1 cellular context compared by ENCODE assay signal in genomic region chr9:110220809-110221208, GRCh38.
TF ChIP-seq lines count a peak whose summit lies in the region.

No MANE protein-coding gene starts in this region.

TF ChIP-seq in HepG2, 621 proteins besides CTCF, POLR2A, EP300 and RAD21 (continued from another document and continues in another):
- TF ChIP-seq POGK (CRISPR knock-in tag; conservative IDR thresholded peaks at IDR 0.05) = no peak
- TF ChIP-seq SP1 (IDR thresholded peaks at IDR 0.05) = no peak
- TF ChIP-seq SP1 (CRISPR knock-in tag; IDR thresholded peaks at IDR 0.05) = no peak
- peak; percentile 96 for TF ChIP-seq PHF21A (CRISPR knock-in tag; IDR thresholded peaks at IDR 0.05)
- peak; percentile 64; the same call in 1 of the 2 replicates for TF ChIP-seq ARID4A (CRISPR knock-in tag; IDR thresholded peaks at IDR 0.05; ENCODE audit: borderline replicate concordance)
- peak; percentile 71; the same call in 1 of the 2 replicates for TF ChIP-seq ZNF710 (CRISPR knock-in tag; IDR thresholded peaks at IDR 0.05; ENCODE audit: borderline replicate concordance)
- TF ChIP-seq ZBTB40 (IDR thresholded peaks at IDR 0.05) = no peak
- TF ChIP-seq ZBTB40 (CRISPR knock-in tag; IDR thresholded peaks at IDR 0.05) = 0 out of 2 replicates have a peak, but pooled peaks have one; percentile 29
- peak; percentile 33; the same call in 1 of the 2 replicates for TF ChIP-seq HOXA9 (CRISPR knock-in tag; IDR thresholded peaks at IDR 0.05; ENCODE audit: borderline replicate concordance)
- TF ChIP-seq E2F5 (CRISPR knock-in tag; conservative IDR thresholded peaks at IDR 0.05) = no peak
- no peak for TF ChIP-seq PAF1 (CRISPR knock-in tag; IDR thresholded peaks at IDR 0.05)
- TF ChIP-seq MXI1 (IDR thresholded peaks at IDR 0.05; ENCODE audit: borderline replicate concordance, low read depth, low read length) = no peak
- peak; percentile 99 for TF ChIP-seq HNF4G (IDR thresholded peaks at IDR 0.05; ENCODE audit: borderline replicate concordance, low read depth, low read length)
- TF ChIP-seq HNF4G (CRISPR knock-in tag; IDR thresholded peaks at IDR 0.05; ENCODE audit: borderline replicate concordance, low read depth) = peak; percentile 99
- no peak for TF ChIP-seq HHEX (CRISPR knock-in tag; IDR thresholded peaks at IDR 0.05)
- peak; percentile 89 for TF ChIP-seq MED1 (CRISPR knock-in tag; IDR thresholded peaks at IDR 0.05)
- TF ChIP-seq ZNF496 (CRISPR knock-in tag; IDR thresholded peaks at IDR 0.05; ENCODE audit: insufficient replicate concordance) = no peak
- no peak for TF ChIP-seq ZNF567 (CRISPR knock-in tag; IDR thresholded peaks at IDR 0.05; ENCODE audit: borderline replicate concordance)
- TF ChIP-seq ZNF207 (IDR thresholded peaks at IDR 0.05; ENCODE audit: borderline replicate concordance) = no peak
- no peak for TF ChIP-seq MED13 (CRISPR knock-in tag; IDR thresholded peaks at IDR 0.05)
- no peak for TF ChIP-seq ZNF160 (CRISPR knock-in tag; IDR thresholded peaks at IDR 0.05)
- no peak for TF ChIP-seq ATRX (CRISPR knock-in tag; IDR thresholded peaks at IDR 0.05; ENCODE audit: borderline replicate concordance)
- TF ChIP-seq ISX (CRISPR knock-in tag; conservative IDR thresholded peaks at IDR 0.05) = no peak
- TF ChIP-seq AGO1 (IDR thresholded peaks at IDR 0.05; ENCODE audit: low read depth, low read length, poor library complexity, severe bottlenecking) = no peak
- TF ChIP-seq ZNF598 (CRISPR knock-in tag; IDR thresholded peaks at IDR 0.05; ENCODE audit: borderline replicate concordance) = no peak
- no peak for TF ChIP-seq STAT6 (CRISPR knock-in tag; IDR thresholded peaks at IDR 0.05; ENCODE audit: borderline replicate concordance)
- TF ChIP-seq ZNF282 (IDR thresholded peaks at IDR 0.05; ENCODE audit: partially characterized antibody) = no peak
- 0 out of 2 replicates have a peak, but pooled peaks have one; percentile 7 for TF ChIP-seq KLF12 (CRISPR knock-in tag; IDR thresholded peaks at IDR 0.05; ENCODE audit: borderline replicate concordance)
- 0 out of 2 replicates have a peak, but pooled peaks have one; percentile 18 for TF ChIP-seq PATZ1 (CRISPR knock-in tag; IDR thresholded peaks at IDR 0.05)
- TF ChIP-seq EEA1 (CRISPR knock-in tag; IDR thresholded peaks at IDR 0.05; ENCODE audit: borderline replicate concordance) = no peak
- TF ChIP-seq RBM39 (IDR thresholded peaks at IDR 0.05; ENCODE audit: low read depth, low read length, poor library complexity, severe bottlenecking) = no peak
- TF ChIP-seq ZNF577 (CRISPR knock-in tag; IDR thresholded peaks at IDR 0.05; ENCODE audit: borderline replicate concordance, low read depth) = no peak
